Comparison of ENCODE assay signal across 8 cellular contexts in genomic region chr4:48653217-48654014, GRCh38.
DNase-seq lines count a peak whose midpoint lies in the region; ATAC-seq, FAIRE-seq and TF ChIP-seq lines count a peak whose summit lies in the region.

No MANE protein-coding gene starts in this region.

- H3K9ac ChIP-seq in fibroblast of lung (ENCODE audit: insufficient read depth, low read length) = no peak overlapping the region

- H3K79me2 ChIP-seq in fibroblast of lung (ENCODE audit: control insufficient read depth, insufficient read depth, low read length) = no peaks in the 10 kb centered on the region

- WGBS in pancreas, 2 donors = 56 to 62% methylated on average over 8 of the region's 8 CpGs

- no peak for FAIRE-seq in pancreas (lab: Jason Lieb, UNC)

- peak in 3 of 4 donors; percentile 55 to 84 (median 74) for ATAC-seq in pancreas
- ATAC-seq in HG03045 (IDR thresholded peaks at IDR 0.05; ENCODE audit: unreplicated experiment) = no peak
- ATAC-seq in GM21576 (IDR thresholded peaks at IDR 0.05; ENCODE audit: unreplicated experiment) = no peak
- ATAC-seq in GM18520 (IDR thresholded peaks at IDR 0.05; ENCODE audit: unreplicated experiment) = no peak
- no peak for ATAC-seq in GM18519 (IDR thresholded peaks at IDR 0.05; ENCODE audit: low FRiP score, unreplicated experiment)

- H3K36me3 ChIP-seq in fibroblast of lung (ENCODE audit: control insufficient read depth, insufficient read depth, low read length) = no peaks in the 10 kb centered on the region
- no peaks in the 10 kb centered on the region for H3K36me3 ChIP-seq in pancreas

- H3K4me3 ChIP-seq in fibroblast of lung (replicated peaks in 1 of 4; ENCODE audit: control extremely low read depth in 1 of 4, insufficient read depth in 1 of 4, low read depth in 3 of 4, low read length in 4 of 4) (peak overlapping the region in 1 of 4 experiments; percentile 28), pancreas (no peak overlapping the region)

- no peak overlapping the region for H2AFZ ChIP-seq in fibroblast of lung (ENCODE audit: low read length)

- peaks cover 4% of the 10 kb centered on the region for H3K4me1 ChIP-seq in fibroblast of lung (ENCODE audit: control insufficient read depth, extremely low read depth, insufficient read depth, low read length)
- H3K4me1 ChIP-seq in pancreas = peaks cover 0 to 11% (median 11%) of the 10 kb centered on the region in 3 donors

- DNase-seq in EH (ENCODE audit: low read depth) = peak; percentile 43
- DNase-seq in activated CD4-positive, alpha-beta T cell treated with anti-CD3 and anti-CD28 coated beads, Interleukin-2, amount 50 U/mL, for 1 hour = peak; percentile 24
- peak; percentile 80 to 85 for DNase-seq in fibroblast of lung (ENCODE audit: low read depth in 2 of 2)
- DNase-seq in pancreas = peak in 1 of 6 donors; percentile 15

- TF ChIP-seq CTCF in fibroblast of lung (conservative IDR thresholded peaks at IDR 0.05 in 1 of 2, IDR thresholded peaks at IDR 0.05 in 1 of 2; ENCODE audit: low read depth in 1 of 2, low read length in 2 of 2) (no peak), pancreas (IDR thresholded peaks at IDR 0.05) (no peak)

- intact Hi-C loops in pancreas (cut with DNase I) = no loop called here

- no peaks in the 10 kb centered on the region for H4K20me1 ChIP-seq in fibroblast of lung (ENCODE audit: control insufficient read depth, extremely low read depth, insufficient read depth, low read length)

- H3K27ac ChIP-seq in fibroblast of lung (ENCODE audit: insufficient read depth, low read length) = no peak overlapping the region
- no peak overlapping the region for H3K27ac ChIP-seq in pancreas

- H3K27me3 ChIP-seq in fibroblast of lung (ENCODE audit: control insufficient read depth, insufficient read depth, low read length) = no peaks in the 10 kb centered on the region
- no peaks in the 10 kb centered on the region for H3K27me3 ChIP-seq in pancreas

- peak overlapping the region; percentile 82 for H3K4me2 ChIP-seq in fibroblast of lung (ENCODE audit: extremely low read depth, insufficient read depth, low read length)

- no peaks in the 10 kb centered on the region for H3K9me3 ChIP-seq in fibroblast of lung (ENCODE audit: control insufficient read depth, insufficient read depth, low read depth, low read length)
- H3K9me3 ChIP-seq in pancreas = no peaks in the 10 kb centered on the region

Comparison
In these comparisons a context has a peak if more than half of its experiments do, and no peak if none do; other contexts are left out.
1. ATAC-seq: peak in pancreas (3 of 4); none in HG03045 (single experiment), GM21576 (single experiment), GM18520 (single experiment) and GM18519 (single experiment).